Comparison of ENCODE assay signal across 27 cellular contexts in the genomic region with DNA sequence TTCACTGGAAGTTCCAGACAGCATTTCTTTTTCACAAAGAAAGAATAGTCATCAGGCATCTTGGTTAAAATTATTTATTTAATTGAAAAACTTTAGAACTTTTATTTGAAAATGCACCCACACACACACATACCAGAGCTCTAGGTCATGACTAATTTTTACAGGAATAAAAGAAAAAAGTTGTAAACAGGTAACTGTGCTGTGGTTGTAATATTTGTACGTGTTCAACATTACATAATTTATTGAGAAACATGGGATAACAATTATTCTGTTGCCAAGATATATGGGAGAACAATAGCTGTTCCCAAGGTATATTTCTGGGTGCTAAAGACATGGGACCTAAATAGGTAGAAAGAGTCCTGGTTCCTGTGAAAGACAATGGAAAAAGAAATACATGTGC.
"Had no signal": no experiment of that assay in that cellular context is flagged by ENCODE, and none has a peak within 500 bp of the region (broad histone marks: within the 10 kb centered on the region; RNA-seq: fewer than 3 reads in every experiment).

No MANE protein-coding gene starts in this region.

- H3K27ac ChIP-seq: body of pancreas, cardiac muscle cell, colonic mucosa, foreskin keratinocyte, gastroesophageal sphincter, WERI-Rb-1 had no signal

- H3K4me1 Mint-ChIP-seq: activated B cell treated with CpG ODN at 0.5 μM for 24 hours; activated T-helper 17 cell treated with anti-CD3 and anti-CD28 coated beads, Interleukin-2, amount 50 U/mL, for 72 hours; T-helper 17 cell had no signal

- H3K27ac Mint-ChIP-seq: activated B cell treated with CpG ODN at 0.5 μM for 24 hours; activated CD8-positive, alpha-beta T cell treated with anti-CD3 and anti-CD28 coated beads for 36 hours; activated naive CD8-positive, alpha-beta T cell; activated T-helper 17 cell treated with anti-CD3 and anti-CD28 coated beads, Interleukin-2, amount 50 U/mL, for 72 hours; T-helper 17 cell; T-helper 2 cell treated with Interferon-gamma antibody and Interleukin-4, amounts not matched to agents 5 μg/mL and 100 μg/mL, for 36 hours had no signal

- H3K27me3 ChIP-seq: body of pancreas, cardiac muscle cell, colonic mucosa, foreskin keratinocyte, gastroesophageal sphincter had no signal

- H3K4me3 Mint-ChIP-seq: activated B cell treated with CpG ODN at 0.5 μM for 24 hours; activated CD8-positive, alpha-beta T cell treated with anti-CD3 and anti-CD28 coated beads for 36 hours; activated naive CD8-positive, alpha-beta T cell; activated T-cell treated with anti-CD3 and anti-CD28 coated beads, Interleukin-2, amount 50 U/mL, for 4 hours; activated T-helper 17 cell treated with anti-CD3 and anti-CD28 coated beads, Interleukin-2, amount 50 U/mL, for 72 hours; T-helper 17 cell; T-helper 2 cell treated with Interferon-gamma antibody and Interleukin-4, amounts not matched to agents 5 μg/mL and 100 μg/mL, for 36 hours had no signal

- H3K27me3 Mint-ChIP-seq: activated B cell treated with CpG ODN at 0.5 μM for 24 hours; activated CD8-positive, alpha-beta T cell treated with anti-CD3 and anti-CD28 coated beads for 36 hours; activated naive CD8-positive, alpha-beta T cell; activated T-helper 17 cell treated with anti-CD3 and anti-CD28 coated beads, Interleukin-2, amount 50 U/mL, for 72 hours; T-helper 17 cell had no signal

- H3K9me3 Mint-ChIP-seq: activated B cell treated with CpG ODN at 0.5 μM for 24 hours had no signal

- H3K4me1 ChIP-seq: body of pancreas, colonic mucosa, foreskin keratinocyte, gastroesophageal sphincter had no signal

- H3K4me3 ChIP-seq: body of pancreas, cardiac muscle cell, colonic mucosa, gastroesophageal sphincter had no signal

- H3K36me3 Mint-ChIP-seq: activated naive CD8-positive, alpha-beta T cell had no signal

- DNase-seq: activated B cell treated with CpG ODN at 0.5 μM for 24 hours; activated CD4-positive, alpha-beta T cell treated with anti-CD3 and anti-CD28 coated beads for 48 hours; activated CD4-positive, alpha-beta T cell treated with anti-CD3 and anti-CD28 coated beads, Interleukin-2, amount 50 U/mL, for 1 hour; activated CD4-positive, alpha-beta T cell treated with anti-CD3 and anti-CD28 coated beads, Interleukin-2, amount 50 U/mL, for 48 hours; activated CD8-positive, alpha-beta memory T cell treated with anti-CD3 and anti-CD28 coated beads for 24 hours; activated CD8-positive, alpha-beta T cell treated with anti-CD3 and anti-CD28 coated beads for 36 hours; activated effector memory CD4-positive, alpha-beta T cell treated with Interleukin-2 at 50 U/mL for 16 hours; activated gamma-delta T cell treated with Interleukin-2 at 50 U/mL for 16 hours; activated naive CD4-positive, alpha-beta T cell treated with anti-CD3 and anti-CD28 coated beads, Interleukin-2, amount 50 U/mL, for 16 hours; activated naive CD4-positive, alpha-beta T cell treated with Interleukin-2 at 50 U/mL for 16 hours; activated T-cell treated with anti-CD3 and anti-CD28 coated beads, Interleukin-2, amount 50 U/mL, for 4 hours; amniotic stem cell; body of pancreas; central memory CD4-positive, alpha-beta T cell; cerebellar nuclear complex; colonic mucosa; effector CD8-positive, alpha-beta T cell; foreskin keratinocyte; T-helper 1 cell; T-helper 17 cell; T1000; WERI-Rb-1 had no signal

- H3K9me3 ChIP-seq: body of pancreas, colonic mucosa, gastroesophageal sphincter had no signal

- H3K36me3 ChIP-seq: cardiac muscle cell, colonic mucosa, gastroesophageal sphincter, WERI-Rb-1 had no signal
